Comparison of ENCODE assay signal across 8 cellular contexts in the genomic region with DNA sequence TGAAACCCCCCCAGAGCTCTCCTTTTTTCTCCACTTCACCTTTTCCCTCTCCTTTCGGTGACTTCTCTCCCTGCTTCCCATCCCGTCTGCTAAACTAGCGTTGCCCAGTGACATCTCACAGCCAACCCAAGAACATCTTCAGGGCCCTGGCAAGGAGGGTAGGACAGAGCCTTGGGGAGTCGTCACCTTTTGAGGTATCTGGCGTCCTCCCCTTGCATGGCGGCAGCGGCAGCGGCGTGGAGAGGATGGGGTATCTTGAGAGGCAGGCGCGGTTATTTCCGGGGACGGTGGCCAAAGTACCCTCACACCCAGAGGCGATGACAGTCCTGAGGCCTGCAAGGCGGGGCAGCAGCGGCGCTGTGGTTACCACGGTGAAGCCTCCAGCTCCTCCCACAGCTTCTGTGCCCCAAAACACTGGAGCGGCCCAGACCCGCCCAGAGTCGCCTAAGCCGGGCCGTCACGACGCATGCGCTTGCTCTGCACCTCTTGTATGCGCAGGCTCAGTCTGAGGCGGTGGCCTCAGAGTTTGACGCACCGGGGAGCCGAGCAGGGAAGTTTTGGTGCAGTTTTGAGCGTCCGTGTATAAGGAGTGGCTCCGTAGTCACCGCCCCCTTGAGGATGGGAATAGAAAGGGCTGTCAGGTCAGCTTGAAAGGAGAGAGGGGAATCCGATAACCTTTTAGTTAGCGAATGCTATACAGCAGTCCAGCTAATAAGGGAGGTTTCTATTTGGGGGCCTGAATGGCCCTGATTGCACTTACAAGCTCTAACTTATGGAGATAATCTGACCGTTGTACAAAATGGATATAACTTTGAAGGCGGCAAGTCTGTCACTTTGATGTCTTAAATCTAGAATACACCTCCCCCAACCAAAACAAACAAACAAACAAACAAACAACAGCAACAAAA. TPM values are rescaled to one million over a fixed set of nuclear protein-coding genes. Genes with fewer than 3 reads are reported as not detected.
DNase-seq lines count a peak whose midpoint lies in the region; ATAC-seq and TF ChIP-seq lines count a peak whose summit lies in the region.

Gene KIFAP3 (minus strand): TSS at position 446 of the 908 bp plus-strand sequence. CDS start 228 bp downstream, at position 218.

- no peaks in the 10 kb centered on the region for H3K36me3 ChIP-seq in upper lobe of left lung

- H3K4me3 ChIP-seq in upper lobe of left lung: peak within 1 kb of the TSS; percentile 12 to 81 (median 76)

- H3K9me3 ChIP-seq in upper lobe of left lung: peaks cover 0 to 7% (median 5%) of the 10 kb centered on the region in 4 donors

- TF ChIP-seq CTCF in GM12873 (IDR thresholded peaks at IDR 0.05; ENCODE audit: insufficient read depth, low read depth, low read length, missing control alignments) (peak; percentile 63), upper lobe of left lung (IDR thresholded peaks at IDR 0.05) (peak; percentile 34 to 84 (median 50))

- ATAC-seq in HG02763 (IDR thresholded peaks at IDR 0.05; ENCODE audit: unreplicated experiment) (peak; percentile 99), upper lobe of left lung (ENCODE audit: low FRiP score in 2 of 2) (peak; percentile 100)

- H3K27me3 ChIP-seq in upper lobe of left lung: no peaks in the 10 kb centered on the region

- intact Hi-C loops in cardiac septum (cut with DNase I): loop anchor here (2.0 to 10.0 kb wide), 3 partner anchors 72 to 460 kb away; partner anchors contain the start of genes GORAB and SCYL3

- 1% methylated on average over 39 of the region's 39 CpGs for WGBS in adipose tissue, 3 donors
- 1% methylated on average over 17 to 28 of the region's 39 CpGs for WGBS in upper lobe of left lung, 2 donors

- H3K27ac ChIP-seq in adipose tissue (ENCODE audit: low read depth, low read length) (no peak within 1 kb of the TSS), upper lobe of left lung (peak within 1 kb of the TSS; percentile 60 to 85 (median 81))

- DNase-seq in NCI-H1417 treated with DMSO at 0.1 percent for 48 hours (lab: John Stamatoyannopoulos, UW) (peak; percentile 87), T follicular helper cell (ENCODE audit: low read depth) (peak; percentile 90), cardiac septum (ENCODE audit: low spot score) (peak; percentile 98), pons (ENCODE audit: low spot score) (peak; percentile 96), upper lobe of left lung (peak; percentile 96 to 98)

- TF ChIP-seq EP300 in upper lobe of left lung (IDR thresholded peaks at IDR 0.05): no peak

- TF ChIP-seq POLR2A in upper lobe of left lung (IDR thresholded peaks at IDR 0.05): peak in 3 of 4 donors; percentile 23 to 76 (median 76)

- peaks cover 7 to 20% (median 14%) of the 10 kb centered on the region in 4 donors for H3K4me1 ChIP-seq in upper lobe of left lung

RNA-seq across cellular contexts. Expression of gene KIFAP3, which starts in this region (rescaled TPM):
- polyA plus RNA-seq in adipose tissue: 10 to 100 TPM in 2 of 3 donors, 1 to 10 TPM in 1; 8.9 to 14.5 (median 10.9) TPM
- total RNA-seq in cardiac septum (81.0 TPM), upper lobe of left lung (10 to 100 TPM; 10.3 to 47.7 (median 23.9) TPM)
